12 cellular contexts compared by ENCODE assay signal in genomic region chr20:48467622-48468021, GRCh38.
DNase-seq lines count a peak whose midpoint lies in the region; ATAC-seq, FAIRE-seq and TF ChIP-seq lines count a peak whose summit lies in the region.
"Had no signal": no experiment of that assay in that cellular context is flagged by ENCODE, and none has a peak within 500 bp of the region (broad histone marks: within the 10 kb centered on the region; RNA-seq: fewer than 3 reads in every experiment).

No MANE protein-coding gene starts in this region.

- no peak overlapping the region for H3K27ac ChIP-seq in PC-9
- H3K27ac ChIP-seq: dorsolateral prefrontal cortex had no signal

- no TSS peak for BruUV-seq in PC-9 (replicated peaks; lab: Mats Ljungman, UMichigan)

- no peaks in the 10 kb centered on the region for H3K4me1 ChIP-seq in PC-9 (replicated peaks; ENCODE audit: insufficient read depth)

- intact Hi-C loops in PC-9 (cut with micrococcal nuclease; ENCODE audit: unreplicated experiment), result no loop called here

- H3K9me2 ChIP-seq in PC-9 (ENCODE audit: insufficient read depth), result no peaks in the 10 kb centered on the region

- no peaks in the 10 kb centered on the region for H3K79me2 ChIP-seq in PC-9 (ENCODE audit: low read depth)

- CTCF ChIA-PET in PC-9 (lab: Charles Lee), result no interaction called here

- peaks cover 23% of the 10 kb centered on the region for H3K27me3 ChIP-seq in PC-9 (ENCODE audit: insufficient read depth, low read depth)

- POLR2A ChIA-PET in PC-9 (lab: Charles Lee; ENCODE audit: unreplicated experiment), result no interaction called here

- H3K4me2 ChIP-seq in PC-9, result 0 out of 2 replicates have a peak overlapping the region, but pooled peaks have one; percentile 2

- no peaks in the 10 kb centered on the region for H3K9me3 ChIP-seq in PC-9 (ENCODE audit: insufficient read depth, low read depth)
- H3K9me3 ChIP-seq: Caco-2 had no signal

- no peak overlapping the region for H2AFZ ChIP-seq in PC-9

- H3K4me3 ChIP-seq in PC-9, result no peak overlapping the region
- H3K4me3 ChIP-seq: dorsolateral prefrontal cortex had no signal

- H3K36me3 ChIP-seq in PC-9 (ENCODE audit: low read depth), result no peaks in the 10 kb centered on the region

- ATAC-seq in HG02981 (IDR thresholded peaks at IDR 0.05; ENCODE audit: unreplicated experiment), result no peak
- no peak for ATAC-seq in GM21447 (IDR thresholded peaks at IDR 0.05; ENCODE audit: unreplicated experiment)
- no peak for ATAC-seq in HG02763 (IDR thresholded peaks at IDR 0.05; ENCODE audit: unreplicated experiment)
- no peak for ATAC-seq in GM19351 (IDR thresholded peaks at IDR 0.05; ENCODE audit: unreplicated experiment)

- no peaks in the 10 kb centered on the region for H4K20me1 ChIP-seq in PC-9 (ENCODE audit: insufficient read depth)

- FAIRE-seq in GM19239 (lab: Jason Lieb, UNC), result peak; percentile 33

- DNase-seq in CMK (ENCODE audit: low read depth) (peak; percentile 83), GM19239 (ENCODE audit: insufficient read length, low spot score) (peak; percentile 40), PC-9 (no peak), iPS DF 19.7 (ENCODE audit: low read depth, low spot score) (peak; percentile 48)
- DNase-seq: activated naive CD4-positive, alpha-beta T cell treated with anti-CD3 and anti-CD28 coated beads, Interleukin-2, amount 50 U/mL, for 16 hours; dorsolateral prefrontal cortex; NCI-H2107 had no signal

- no peak for TF ChIP-seq CTCF in PC-9 (conservative IDR thresholded peaks at IDR 0.05)

- no peaks in the 10 kb centered on the region for H3F3A ChIP-seq in PC-9 (ENCODE audit: insufficient read depth, low read depth)

Comparison
In these comparisons a context has a peak if more than half of its experiments do, and no peak if none do; other contexts are left out.
1. DNase-seq: peak in CMK (single experiment), GM19239 (single experiment) and iPS DF 19.7 (single experiment); none in PC-9 (0 of 2).